16 cellular contexts compared by ENCODE assay signal in the genomic region with DNA sequence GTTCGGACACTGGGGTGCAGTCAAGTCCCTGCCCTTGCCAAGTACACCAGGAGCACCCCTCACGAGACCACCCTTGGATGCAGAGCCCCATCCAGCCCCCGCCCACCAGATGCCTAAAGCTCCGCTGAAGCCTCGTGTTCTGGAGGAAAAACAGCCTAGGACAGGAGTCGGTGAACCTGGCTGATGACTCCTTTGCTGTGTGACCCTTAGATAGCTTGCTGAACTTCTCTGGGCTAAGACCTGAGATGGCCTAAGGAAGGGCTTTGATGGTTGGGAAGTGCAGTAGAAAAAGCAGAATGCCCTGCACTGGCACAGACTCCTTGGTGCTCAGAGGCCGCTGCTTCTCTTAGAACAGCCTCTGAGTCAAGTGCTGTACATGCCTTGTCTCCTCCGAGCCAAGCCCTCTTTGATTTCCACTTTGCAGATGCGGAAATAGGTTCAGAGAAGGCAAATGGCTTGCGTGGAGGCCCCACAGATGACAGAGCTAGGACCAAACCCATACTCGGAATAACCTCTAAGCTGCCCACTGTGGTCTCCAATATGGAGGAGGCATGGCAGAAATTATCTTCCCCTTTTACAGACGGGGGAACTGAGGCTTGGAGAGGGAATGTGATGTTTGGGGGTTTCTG. TPM values are rescaled to one million over a fixed set of nuclear protein-coding genes. Genes with fewer than 3 reads are reported as not detected.
DNase-seq lines count a peak whose midpoint lies in the region; ATAC-seq, FAIRE-seq and TF ChIP-seq lines count a peak whose summit lies in the region.
"Had no signal": no experiment of that assay in that cellular context is flagged by ENCODE, and none has a peak within 500 bp of the region (broad histone marks: within the 10 kb centered on the region; RNA-seq: fewer than 3 reads in every experiment).

No MANE protein-coding gene starts in this region.

- H3K4me1 ChIP-seq in A549 (peaks cover 11% of the 10 kb centered on the region; the same call in 1 of the 3 replicates), HEK293 (ENCODE audit: control insufficient read depth, insufficient read depth, low read length) (no peaks in the 10 kb centered on the region), neural progenitor cell (peaks cover 45% of the 10 kb centered on the region), A673 (ENCODE audit: insufficient read depth, low read length, poor library complexity, severe bottlenecking) (peaks cover 16% of the 10 kb centered on the region)

- H3K27ac ChIP-seq in A549 (no peak overlapping the region), HEK293 (ENCODE audit: extremely low read depth, low read depth, low read length) (no peak overlapping the region), cingulate gyrus (ENCODE audit: low read depth, low read length) (peak overlapping the region; percentile 93), neural progenitor cell (no peak overlapping the region), A673 (ENCODE audit: low read depth, low read length, poor library complexity, severe bottlenecking) (no peak overlapping the region)

- no peak for DNase-seq in A549 (ENCODE audit: low read depth in 1 of 2, low spot score in 1 of 2)
- no peak for DNase-seq in neural progenitor cell (ENCODE audit: low spot score)
- DNase-seq in A673 (ENCODE audit: low spot score): no peak
- no peak for DNase-seq in NCI-H1930 (lab: John Stamatoyannopoulos, UW)
- DNase-seq in 8988T: no peak
- DNase-seq: CD8-positive, alpha-beta T cell; DMS153; DMS79 treated with DMSO at 0.1 percent for 48 hours had no signal

- H3K27me3 ChIP-seq in neural progenitor cell: no peaks in the 10 kb centered on the region
- H3K27me3 ChIP-seq in A673 (replicated peaks; ENCODE audit: insufficient read depth, low read depth, low read length, poor library complexity): no peaks in the 10 kb centered on the region

- no peaks in the 10 kb centered on the region for H3K36me3 Mint-ChIP-seq in neural progenitor cell
- H3K36me3 Mint-ChIP-seq: CD14-positive monocyte; CD8-positive, alpha-beta T cell had no signal

- no peak overlapping the region for H3K9ac ChIP-seq in neural progenitor cell

- 51% methylated on average over 12 of the region's 12 CpGs for WGBS in A549 (ENCODE audit: missing lambda C conversion rate)

- no peak for TF ChIP-seq RAD21 in A549 (conservative IDR thresholded peaks at IDR 0.05 in 1 of 2, IDR thresholded peaks at IDR 0.05 in 1 of 2)

- no peak overlapping the region for H3K4me3 ChIP-seq in A549
- H3K4me3 ChIP-seq in HEK293 (ENCODE audit: low read depth, low read length): no peak overlapping the region
- H3K4me3 ChIP-seq in neural progenitor cell: no peak overlapping the region
- H3K4me3 ChIP-seq in A673 (ENCODE audit: low read depth, low read length, poor library complexity, severe bottlenecking): no peak overlapping the region

- no peaks in the 10 kb centered on the region for H3K79me2 ChIP-seq in neural progenitor cell (ENCODE audit: low read depth)

- no peak overlapping the region for H3K4me3 Mint-ChIP-seq in neural progenitor cell
- H3K4me3 Mint-ChIP-seq: CD14-positive monocyte; CD8-positive, alpha-beta T cell had no signal

- no peak overlapping the region for H3K27ac Mint-ChIP-seq in neural progenitor cell
- H3K27ac Mint-ChIP-seq: CD14-positive monocyte; CD8-positive, alpha-beta T cell had no signal

- no peak for FAIRE-seq in A549 (lab: Jason Lieb, UNC)
- FAIRE-seq: A204.1, D721Med, G401.6, GM12891 had no signal

- intact Hi-C loops in A673 (cut with micrococcal nuclease; ENCODE audit: unreplicated experiment): no loop called here

- peaks cover 32% of the 10 kb centered on the region for H3F3A ChIP-seq in neural progenitor cell (ENCODE audit: low read depth)

- CTCF ChIA-PET in A549 (lab: Yijun Ruan, JAX) (interaction anchor here (1.2 kb wide), 1 partner anchor 28 kb away, joined by 4 read pairs; no protein-coding TSS in a partner anchor), HEK293 (lab: Yijun Ruan, JAX) (interaction anchor here (0.5 kb wide), 1 partner anchor 145 kb away, joined by 3 read pairs; no protein-coding TSS in a partner anchor), A673 (lab: Charles Lee) (no interaction called here)

- no peak overlapping the region for H2AFZ ChIP-seq in neural progenitor cell (replicated peaks)

- no peaks in the 10 kb centered on the region for H4K20me1 ChIP-seq in neural progenitor cell (ENCODE audit: low read depth)

- ATAC-seq in A549: no peak
- ATAC-seq in HG02759 (IDR thresholded peaks at IDR 0.05; ENCODE audit: unreplicated experiment): no peak
- ATAC-seq: CD8-positive, alpha-beta T cell had no signal

- H3K36me3 ChIP-seq in HEK293 (ENCODE audit: control insufficient read depth in 2 of 2, insufficient read depth in 1 of 2, low read length in 2 of 2) (no peaks in the 10 kb centered on the region), neural progenitor cell (no peaks in the 10 kb centered on the region), A673 (ENCODE audit: insufficient read depth, low read length, poor library complexity, severe bottlenecking) (no peaks in the 10 kb centered on the region)

- no peak overlapping the region for H3K4me2 ChIP-seq in A549
- H3K4me2 ChIP-seq in neural progenitor cell: peak overlapping the region; percentile 21

- no peak for TF ChIP-seq EP300 in A549 (IDR thresholded peaks at IDR 0.05)

- no TSS peak for BruUV-seq in A673 (replicated peaks; lab: Mats Ljungman, UMichigan)

- H3K4me1 Mint-ChIP-seq in neural progenitor cell: peaks cover 38% of the 10 kb centered on the region
- H3K4me1 Mint-ChIP-seq: CD14-positive monocyte had no signal

- H3K9me3 ChIP-seq in A549 (no peaks in the 10 kb centered on the region), HEK293 (ENCODE audit: control insufficient read depth, insufficient read depth, low read depth, low read length) (no peaks in the 10 kb centered on the region), neural progenitor cell (ENCODE audit: low read depth) (no peaks in the 10 kb centered on the region), A673 (ENCODE audit: low read depth, low read length, poor library complexity, severe bottlenecking) (no peaks in the 10 kb centered on the region)

- TF ChIP-seq CTCF in A549 (IDR thresholded peaks at IDR 0.05) (no peak), HEK293 (tag by site-specific recombination; IDR thresholded peaks at IDR 0.05) (no peak), neural progenitor cell (IDR thresholded peaks at IDR 0.05) (no peak), A673 (conservative IDR thresholded peaks at IDR 0.05; ENCODE audit: low read depth, low read length) (no peak)

- no peak for TF ChIP-seq POLR2A in A549 (IDR thresholded peaks at IDR 0.05; ENCODE audit: low read length)

- POLR2A ChIA-PET in A549 (lab: Yijun Ruan, JAX) (no interaction called here), HEK293 (lab: Yijun Ruan, JAX) (no interaction called here), A673 (lab: Charles Lee; ENCODE audit: low non-redundant PET) (no interaction called here)

- peaks cover 30% of the 10 kb centered on the region for H3K27me3 Mint-ChIP-seq in neural progenitor cell (ENCODE audit: insufficient read depth, low read depth)

- H3K9me3 Mint-ChIP-seq in neural progenitor cell: peaks cover 2% of the 10 kb centered on the region
- H3K9me3 Mint-ChIP-seq: CD8-positive, alpha-beta T cell had no signal

TF ChIP-seq in A549, 52 proteins besides CTCF, POLR2A, EP300 and RAD21 (continues in another document):
- TF ChIP-seq ZFP36 (IDR thresholded peaks at IDR 0.05; ENCODE audit: borderline replicate concordance, partially characterized antibody) (peak; percentile 27), HEYL (CRISPR knock-in tag; IDR thresholded peaks at IDR 0.05) (no peak), JUN (IDR thresholded peaks at IDR 0.05) (no peak), CHD4 (IDR thresholded peaks at IDR 0.05; ENCODE audit: borderline replicate concordance) (no peak), MYC (IDR thresholded peaks at IDR 0.05; ENCODE audit: borderline replicate concordance, low read length) (no peak)
- TF ChIP-seq, protein P1, sequence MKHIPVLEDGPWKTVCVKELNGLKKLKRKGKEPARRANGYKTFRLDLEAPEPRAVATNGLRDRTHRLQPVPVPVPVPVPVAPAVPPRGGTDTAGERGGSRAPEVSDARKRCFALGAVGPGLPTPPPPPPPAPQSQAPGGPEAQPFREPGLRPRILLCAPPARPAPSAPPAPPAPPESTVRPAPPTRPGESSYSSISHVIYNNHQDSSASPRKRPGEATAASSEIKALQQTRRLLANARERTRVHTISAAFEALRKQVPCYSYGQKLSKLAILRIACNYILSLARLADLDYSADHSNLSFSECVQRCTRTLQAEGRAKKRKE (CRISPR knock-in tag; IDR thresholded peaks at IDR 0.05; ENCODE audit: low read depth): no peak

TF ChIP-seq in HEK293, 187 proteins besides CTCF, POLR2A, EP300 and RAD21:
- no peak for TF ChIP-seq ZSCAN23 (tag by site-specific recombination; IDR thresholded peaks at IDR 0.05)
- TF ChIP-seq ZNF768 (tag by site-specific recombination; IDR thresholded peaks at IDR 0.05): peak; percentile 54; the same call in 1 of the 2 replicates
- no peak for TF ChIP-seq YY2 (tag by site-specific recombination; IDR thresholded peaks at IDR 0.05)
- TF ChIP-seq ZNF544 (tag by site-specific recombination; IDR thresholded peaks at IDR 0.05): no peak
- no peak for TF ChIP-seq ZNF24 (tag by site-specific recombination; IDR thresholded peaks at IDR 0.05)

RNA-seq across cellular contexts. Expression of a gene that starts 52.3 kb away (rescaled TPM):
- polyA plus RNA-seq in A549 (2011; rRNA removed) (5.9 and 7.0 TPM in 2 replicates), A549 (2017; fragmentation: RNase III; extraction: RNeasy Plus Mini Kit Qiagen cat#74134 plus additional on column Dnase treatment) (7.5 to 14.8 TPM (median 14.0 TPM) in 3 replicates)
- polyA plus RNA-seq in A549 (2012; cell fraction: cytosol; rRNA removed): 13.6 and 19.9 TPM in 2 replicates
- 18.4 and 25.1 TPM in 2 replicates for polyA plus RNA-seq in A549 (2012; cell fraction: nucleus; rRNA removed)
- 6.4 and 7.3 TPM in 2 replicates for polyA minus RNA-seq in A549 (2011; rRNA and poly(A)+ RNA removed)
- total RNA-seq in neural progenitor cell (ENCODE audit: low replicate concordance) (8.3 and 20.1 TPM in 2 replicates), A673 (2021) (45.4 and 56.0 TPM in 2 replicates)

RNA-seq across cellular contexts. Expression of a gene that starts 52.6 kb away (rescaled TPM):
- polyA plus RNA-seq in A549 (2011; rRNA removed) (23.0 and 26.1 TPM in 2 replicates), A549 (2017; fragmentation: RNase III; extraction: RNeasy Plus Mini Kit Qiagen cat#74134 plus additional on column Dnase treatment) (32.8 to 36.8 TPM (median 34.7 TPM) in 3 replicates)
- 27.2 and 29.6 TPM in 2 replicates for polyA plus RNA-seq in A549 (2012; cell fraction: cytosol; rRNA removed)
- polyA plus RNA-seq in A549 (2012; cell fraction: nucleus; rRNA removed): 20.9 and 22.0 TPM in 2 replicates
- 14.5 and 18.6 TPM in 2 replicates for polyA minus RNA-seq in A549 (2011; rRNA and poly(A)+ RNA removed)
- total RNA-seq in neural progenitor cell (ENCODE audit: low replicate concordance) (24.7 and 34.5 TPM in 2 replicates), A673 (2021) (97.6 and 104 TPM in 2 replicates)
